8 cellular contexts compared by ENCODE assay signal in genomic region chr9:96217358-96217755, GRCh38.
A peak's percentile ranks its signal among the peaks of the same experiment; 100 is the strongest.
DNase-seq lines count a peak whose midpoint lies in the region; ATAC-seq, FAIRE-seq and TF ChIP-seq lines count a peak whose summit lies in the region.

No MANE protein-coding gene starts in this region.

- TF ChIP-seq CTCF in adrenal gland (IDR thresholded peaks at IDR 0.05) (no peak), kidney (IDR thresholded peaks at IDR 0.05; ENCODE audit: borderline replicate concordance, extremely low read depth, insufficient read depth) (no peak)

- H3K9ac ChIP-seq in kidney (ENCODE audit: low read length in 2 of 2) = no peak overlapping the region

- no peaks in the 10 kb centered on the region for H3K36me3 ChIP-seq in adrenal gland (replicated peaks in 1 of 2)
- no peaks in the 10 kb centered on the region for H3K36me3 ChIP-seq in kidney (ENCODE audit: control insufficient read depth in 1 of 2, insufficient read depth in 2 of 2, low read length in 2 of 2)

- TF ChIP-seq POLR2A in adrenal gland (IDR thresholded peaks at IDR 0.05) = no peak

- CTCF ChIA-PET in HEK293T (lab: Yijun Ruan, JAX) = interaction anchor here (0.6 to 1.4 kb wide), 8 partner anchors 15 to 1034 kb away, joined by 3 to 4 read pairs (median 3); no protein-coding TSS in a partner anchor

- 40 to 61% (median 50%) methylated on average over 13 of the region's 13 CpGs for WGBS in adrenal gland, 4 donors

- H3K4me1 ChIP-seq in adrenal gland (replicated peaks in 1 of 2) (peaks cover 7 to 19% of the 10 kb centered on the region in 2 donors), kidney (ENCODE audit: control insufficient read depth in 1 of 2, insufficient read depth in 1 of 2, low read depth in 1 of 2, low read length in 2 of 2) (peaks cover 0 to 2% of the 10 kb centered on the region in 2 donors)

- H3K27me3 ChIP-seq in adrenal gland = peaks cover 5% of the 10 kb centered on the region

- H3K4me3 ChIP-seq in adrenal gland = no peak overlapping the region
- H3K4me3 ChIP-seq in kidney (ENCODE audit: low read length in 2 of 2) = peak overlapping the region in 1 of 2 donors; percentile 34

- peak overlapping the region in 2 of 5 donors; percentile 51 to 64 for H3K27ac ChIP-seq in adrenal gland
- no peak overlapping the region for H3K27ac ChIP-seq in kidney (ENCODE audit: low read depth in 2 of 2, low read length in 2 of 2)

- POLR2A ChIA-PET in HEK293T (lab: Yijun Ruan, JAX) = interaction anchor here (0.6 to 0.8 kb wide), 2 partner anchors 490 to 711 kb away, joined by 3 read pairs; no protein-coding TSS in a partner anchor

- DNase-seq in HEK293T (ENCODE audit: extremely low spot score) (peak; percentile 18), adrenal gland (peak in 6 of 7 donors; percentile 10 to 54 (median 26)), kidney (peak; percentile 85), sciatic nerve (ENCODE audit: low spot score) (no peak)
- DNase-seq in activated CD4-positive, alpha-beta T cell treated with anti-CD3 and anti-CD28 coated beads for 4 hours = no peak
- no peak for DNase-seq in stimulated activated CD8-positive, alpha-beta memory T cell treated with anti-CD3 and anti-CD28 coated beads, Interleukin-4, amount 100 ng/mL, for 48 hours

- H3K9me3 ChIP-seq in adrenal gland (replicated peaks in 1 of 3) (no peaks in the 10 kb centered on the region), kidney (ENCODE audit: control insufficient read depth in 1 of 2, low read length in 2 of 2) (no peaks in the 10 kb centered on the region)

- no peak for FAIRE-seq in kidney (lab: Jason Lieb, UNC)

- intact Hi-C loops in adrenal gland (cut with DNase I) = loop anchor here (5.0 to 10.0 kb wide), 2 partner anchors 490 to 493 kb away; no protein-coding TSS in a partner anchor
- intact Hi-C loops in kidney (cut with DNase I) = no loop called here
- intact Hi-C loops in sciatic nerve (cut with DNase I) = loop anchor here (10.0 kb wide), 1 partner anchor 493 kb away; no protein-coding TSS in a partner anchor

- ATAC-seq in sciatic nerve = peak; percentile 45
- no peak for ATAC-seq in HG03521 (IDR thresholded peaks at IDR 0.05; ENCODE audit: unreplicated experiment)
- no peak for ATAC-seq in HG02885 (IDR thresholded peaks at IDR 0.05; ENCODE audit: poor library complexity, unreplicated experiment)

TF ChIP-seq in HEK293T, 16 proteins besides CTCF, POLR2A, EP300 and RAD21:
- TF ChIP-seq L3MBTL2 (conservative IDR thresholded peaks at IDR 0.05) (no peak), NFRKB (IDR thresholded peaks at IDR 0.05) (no peak), HDGF (IDR thresholded peaks at IDR 0.05; ENCODE audit: borderline replicate concordance) (no peak), LEF1 (IDR thresholded peaks at IDR 0.05; ENCODE audit: borderline replicate concordance) (no peak), ELF4 (IDR thresholded peaks at IDR 0.05) (no peak), CTBP1 (IDR thresholded peaks at IDR 0.05; ENCODE audit: borderline replicate concordance) (no peak), FOXK2 (IDR thresholded peaks at IDR 0.05) (no peak), PKNOX1 (IDR thresholded peaks at IDR 0.05) (no peak), FOXA1 (IDR thresholded peaks at IDR 0.05) (no peak), BHLHE40 (IDR thresholded peaks at IDR 0.05; ENCODE audit: borderline replicate concordance) (no peak), SUZ12 (IDR thresholded peaks at IDR 0.05) (no peak), TARDBP (IDR thresholded peaks at IDR 0.05) (no peak), ARNT (IDR thresholded peaks at IDR 0.05) (no peak), ZNF384 (IDR thresholded peaks at IDR 0.05) (no peak), FOXM1 (IDR thresholded peaks at IDR 0.05; ENCODE audit: borderline replicate concordance) (no peak), SP1 (IDR thresholded peaks at IDR 0.05) (no peak)

Comparison
In these comparisons a context has a peak if more than half of its experiments do, and no peak if none do; other contexts are left out.
1. DNase-seq: peak in HEK293T (single experiment), adrenal gland (6 of 7) and kidney (single experiment); none in sciatic nerve (single experiment), activated CD4-positive, alpha-beta T cell treated with anti-CD3 and anti-CD28 coated beads for 4 hours (0 of 2) and stimulated activated CD8-positive, alpha-beta memory T cell treated with anti-CD3 and anti-CD28 coated beads, Interleukin-4, amount 100 ng/mL, for 48 hours (single experiment).